Comparison of ENCODE assay signal across 17 cellular contexts in genomic region chr15:67187351-67187854, GRCh38.
DNase-seq lines count a peak whose midpoint lies in the region; ATAC-seq, FAIRE-seq and TF ChIP-seq lines count a peak whose summit lies in the region.
"Had no signal": no experiment of that assay in that cellular context is flagged by ENCODE, and none has a peak within 500 bp of the region (broad histone marks: within the 10 kb centered on the region; RNA-seq: fewer than 3 reads in every experiment).

No MANE protein-coding gene starts in this region.

- no peaks in the 10 kb centered on the region for H3K27me3 Mint-ChIP-seq in activated naive CD4-positive, alpha-beta T cell treated with anti-CD3 and anti-CD28 coated beads, Interleukin-2, amount 10 ng/mL, durations not matched to agents 7 days and 5 days
- no peaks in the 10 kb centered on the region for H3K27me3 Mint-ChIP-seq in memory B cell
- H3K27me3 Mint-ChIP-seq: B cell had no signal

- H3K9me3 Mint-ChIP-seq in activated naive CD4-positive, alpha-beta T cell treated with anti-CD3 and anti-CD28 coated beads, Interleukin-2, amount 10 ng/mL, durations not matched to agents 7 days and 5 days, result no peaks in the 10 kb centered on the region
- no peaks in the 10 kb centered on the region for H3K9me3 Mint-ChIP-seq in memory B cell
- H3K9me3 Mint-ChIP-seq: neural crest cell had no signal

- H3K27ac Mint-ChIP-seq in activated naive CD4-positive, alpha-beta T cell treated with anti-CD3 and anti-CD28 coated beads, Interleukin-2, amount 10 ng/mL, durations not matched to agents 7 days and 5 days, result peak overlapping the region; percentile 45
- H3K27ac Mint-ChIP-seq in memory B cell, result peak overlapping the region; percentile 83
- H3K27ac Mint-ChIP-seq: B cell had no signal

- POLR2A ChIA-PET in RWPE1 (lab: Yijun Ruan, JAX; ENCODE audit: low non-redundant PET), result no interaction called here

- intact Hi-C loops in tibial artery (cut with DNase I; ENCODE audit: low total_unique reads), result no loop called here

- no peaks in the 10 kb centered on the region for H3K27me3 ChIP-seq in tibial artery
- no peaks in the 10 kb centered on the region for H3K27me3 ChIP-seq in foreskin keratinocyte

- H3K36me3 ChIP-seq in tibial artery, result peaks cover 7 to 76% (median 60%) of the 10 kb centered on the region in 3 donors

- H3K9me3 ChIP-seq in tibial artery, result no peaks in the 10 kb centered on the region

- H3K4me3 Mint-ChIP-seq in activated naive CD4-positive, alpha-beta T cell treated with anti-CD3 and anti-CD28 coated beads, Interleukin-2, amount 10 ng/mL, durations not matched to agents 7 days and 5 days, result no peak overlapping the region
- H3K4me3 Mint-ChIP-seq in memory B cell, result no peak overlapping the region
- H3K4me3 Mint-ChIP-seq: B cell, neural crest cell had no signal

- TF ChIP-seq POLR2A in GM12892 (IDR thresholded peaks at IDR 0.05; ENCODE audit: low read depth, low read length), result no peak

- ATAC-seq in memory B cell (ENCODE audit: low read depth), result no peak
- ATAC-seq in foreskin keratinocyte, result no peak
- ATAC-seq in GM21723 (IDR thresholded peaks at IDR 0.05; ENCODE audit: unreplicated experiment), result no peak
- ATAC-seq: activated CD4-positive, CD25-positive, alpha-beta regulatory T cell treated with anti-CD3 and anti-CD28 coated beads, Interleukin-2, amount 50 U/mL, for 24 hours had no signal

- no peak overlapping the region for H3K4me3 ChIP-seq in tibial artery
- H3K4me3 ChIP-seq: skin epidermis had no signal

- H3K36me3 Mint-ChIP-seq in activated naive CD4-positive, alpha-beta T cell treated with anti-CD3 and anti-CD28 coated beads, Interleukin-2, amount 10 ng/mL, durations not matched to agents 7 days and 5 days, result peaks cover 78% of the 10 kb centered on the region
- peaks cover 41% of the 10 kb centered on the region for H3K36me3 Mint-ChIP-seq in memory B cell

- no peak for DNase-seq in activated naive CD4-positive, alpha-beta T cell treated with anti-CD3 and anti-CD28 coated beads, Interleukin-2, amount 10 ng/mL, durations not matched to agents 7 days and 5 days
- no peak for DNase-seq in activated naive CD4-positive, alpha-beta T cell treated with anti-CD3 and anti-CD28 coated beads, Interleukin-2, amount 50 U/mL, for 16 hours
- DNase-seq in RWPE1 (ENCODE audit: low spot score), result no peak
- DNase-seq in memory B cell (ENCODE audit: low spot score in 2 of 2), result no peak
- peak; percentile 21 to 62 for DNase-seq in tibial artery
- DNase-seq in GM12892 (ENCODE audit: insufficient read length), result no peak
- DNase-seq in foreskin keratinocyte, result no peak
- DNase-seq: amygdala, mammary epithelial cell, NCI-H1092 treated with DMSO at 0.1 percent for 48 hours, NCI-H446, SW 1271 had no signal

- TF ChIP-seq CTCF in RWPE1 (conservative IDR thresholded peaks at IDR 0.05; ENCODE audit: low read depth) (no peak), tibial artery (IDR thresholded peaks at IDR 0.05) (no peak), foreskin keratinocyte (conservative IDR thresholded peaks at IDR 0.05) (no peak)

- H3K4me1 Mint-ChIP-seq in activated naive CD4-positive, alpha-beta T cell treated with anti-CD3 and anti-CD28 coated beads, Interleukin-2, amount 10 ng/mL, durations not matched to agents 7 days and 5 days, result peaks cover 7% of the 10 kb centered on the region
- peaks cover 9% of the 10 kb centered on the region for H3K4me1 Mint-ChIP-seq in memory B cell
- H3K4me1 Mint-ChIP-seq: neural crest cell had no signal

- H3K4me1 ChIP-seq in tibial artery (peaks cover 0 to 46% (median 24%) of the 10 kb centered on the region in 4 donors), foreskin keratinocyte (no peaks in the 10 kb centered on the region)

- CTCF ChIA-PET in activated naive CD4-positive, alpha-beta T cell treated with anti-CD3 and anti-CD28 coated beads, Interleukin-2, amount 10 ng/mL, durations not matched to agents 7 days and 5 days (lab: Charles Lee), result interaction anchor here (1.2 kb wide), 1 partner anchor 241 kb away, joined by 4 read pairs; no protein-coding TSS in a partner anchor
- CTCF ChIA-PET in RWPE1 (lab: Yijun Ruan, JAX), result interaction anchor here (0.9 kb wide), 1 partner anchor 49 kb away, joined by 3 read pairs; no protein-coding TSS in a partner anchor

- no peak for FAIRE-seq in GM12892 (lab: Jason Lieb, UNC)

- H3K27ac ChIP-seq in RWPE1, result peak overlapping the region; percentile 19; the same call in 1 of the 2 replicates
- peak overlapping the region; percentile 51 to 57 for H3K27ac ChIP-seq in tibial artery
- no peak overlapping the region for H3K27ac ChIP-seq in foreskin keratinocyte

Comparison
In these comparisons a context has a peak if more than half of its experiments do, and no peak if none do; other contexts are left out.
1. DNase-seq: peak in tibial artery (2 of 2); none in activated naive CD4-positive, alpha-beta T cell treated with anti-CD3 and anti-CD28 coated beads, Interleukin-2, amount 10 ng/mL, durations not matched to agents 7 days and 5 days (single experiment), activated naive CD4-positive, alpha-beta T cell treated with anti-CD3 and anti-CD28 coated beads, Interleukin-2, amount 50 U/mL, for 16 hours (single experiment), RWPE1 (single experiment), memory B cell (0 of 2), GM12892 (single experiment) and foreskin keratinocyte (0 of 2).